ENCODE assay signal across 22 cellular contexts in the genomic region with DNA sequence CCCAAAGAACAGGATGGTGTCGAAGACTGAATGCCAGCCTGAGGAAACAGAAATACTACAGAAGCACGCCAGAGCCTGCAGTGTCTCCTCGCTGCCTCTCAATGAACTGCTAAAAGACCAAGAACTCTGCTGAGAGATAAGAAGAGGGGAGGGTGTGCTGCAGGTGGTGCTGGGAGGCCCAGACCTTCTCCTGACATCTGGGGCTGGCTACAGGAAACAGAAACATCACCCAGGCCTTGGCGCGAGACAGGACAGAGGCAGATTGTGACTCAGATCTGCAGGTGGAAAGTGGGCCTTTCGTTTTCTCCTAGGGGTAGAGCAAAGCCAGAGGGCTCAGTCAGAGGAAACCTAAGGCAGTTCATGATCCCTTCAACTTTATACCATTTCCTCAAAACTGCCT.
"Had no signal": no experiment of that assay in that cellular context is flagged by ENCODE, and none has a peak within 500 bp of the region (broad histone marks: within the 10 kb centered on the region; RNA-seq: fewer than 3 reads in every experiment).

No MANE protein-coding gene starts in this region.

- H3K27me3 Mint-ChIP-seq: activated naive CD8-positive, alpha-beta T cell; brain; stimulated activated naive CD8-positive, alpha-beta T cell treated with anti-CD3 and anti-CD28 coated beads, Interleukin-15, Interleukin-2, amounts not matched to agents 100 ng/mL and 50 ng/mL, for 24 hours had no signal

- DNase-seq: activated CD4-positive, alpha-beta T cell treated with anti-CD3 and anti-CD28 coated beads, Interleukin-2, amount 50 U/mL, for 4 hours; amygdala; caudate nucleus; dorsolateral prefrontal cortex; foreskin melanocyte; hypothalamus; lower lobe of right lung; nucleus accumbens; retina; stimulated activated CD4-positive, alpha-beta T cell treated with anti-CD3 and anti-CD28 coated beads, Interleukin-12 subunit alpha, Interleukin-12 subunit beta, amount 100 ng/mL, for 4 hours; stimulated activated CD4-positive, alpha-beta T cell treated with anti-CD3 and anti-CD28 coated beads, Interleukin-1b, Interleukin-23, amount 100 ng/mL, for 48 hours; stimulated activated CD8-positive, alpha-beta memory T cell treated with anti-CD3 and anti-CD28 coated beads, Interleukin-4, amount 100 ng/mL, for 48 hours; T-helper 2 cell; trophoblast cell; WERI-Rb-1 had no signal

- H3K4me1 Mint-ChIP-seq: brain, mesothelial cell of epicardium had no signal

- FAIRE-seq: colon, keratinocyte had no signal

- H3K36me3 ChIP-seq: lower lobe of right lung, WERI-Rb-1 had no signal

- H3K4me3 ChIP-seq: dorsolateral prefrontal cortex, lower lobe of right lung had no signal

- H3K27me3 ChIP-seq: dorsolateral prefrontal cortex had no signal

- H3K4me1 ChIP-seq: lower lobe of right lung had no signal

- ATAC-seq: natural killer cell treated with Interleukin-12 subunit alpha and Interleukin-12 subunit beta and Interleukin-15 and Interleukin-18, amount 100 ng/mL, for 72 hours had no signal

- H3K27ac Mint-ChIP-seq: activated naive CD8-positive, alpha-beta T cell; brain; mesothelial cell of epicardium; natural killer cell treated with Interleukin-12 subunit alpha and Interleukin-12 subunit beta and Interleukin-15 and Interleukin-18, amount 100 ng/mL, for 72 hours; stimulated activated naive CD8-positive, alpha-beta T cell treated with anti-CD3 and anti-CD28 coated beads, Interleukin-15, Interleukin-2, amounts not matched to agents 100 ng/mL and 50 ng/mL, for 24 hours had no signal

- H3K36me3 Mint-ChIP-seq: activated naive CD8-positive, alpha-beta T cell; natural killer cell treated with Interleukin-12 subunit alpha and Interleukin-12 subunit beta and Interleukin-15 and Interleukin-18, amount 100 ng/mL, for 72 hours had no signal

- H3K9me3 ChIP-seq: lower lobe of right lung had no signal

- H3K27ac ChIP-seq: lower lobe of right lung, WERI-Rb-1 had no signal

- H3K4me3 Mint-ChIP-seq: activated naive CD8-positive, alpha-beta T cell; brain; mesothelial cell of epicardium; natural killer cell treated with Interleukin-12 subunit alpha and Interleukin-12 subunit beta and Interleukin-15 and Interleukin-18, amount 100 ng/mL, for 72 hours; stimulated activated naive CD8-positive, alpha-beta T cell treated with anti-CD3 and anti-CD28 coated beads, Interleukin-15, Interleukin-2, amounts not matched to agents 100 ng/mL and 50 ng/mL, for 24 hours had no signal
